ENCODE assay signal across 1 cellular context in genomic region chr19:4376991-4377781, GRCh38.
A peak's percentile ranks its signal among the peaks of the same experiment; 100 is the strongest.
TF ChIP-seq lines count a peak whose summit lies in the region.

No MANE protein-coding gene starts in this region.

TF ChIP-seq in HepG2, 621 proteins besides CTCF, POLR2A, EP300 and RAD21:
- TF ChIP-seq ATF7-NPFF (CRISPR knock-in tag; IDR thresholded peaks at IDR 0.05; ENCODE audit: low read depth), result no peak
- TF ChIP-seq HIC2 (CRISPR knock-in tag; IDR thresholded peaks at IDR 0.05; ENCODE audit: low read depth), result 0 out of 2 replicates have a peak, but pooled peaks have one; percentile 16
- TF ChIP-seq ZNF333 (CRISPR knock-in tag; IDR thresholded peaks at IDR 0.05; ENCODE audit: borderline replicate concordance), result no peak
- TF ChIP-seq HNRNPL (IDR thresholded peaks at IDR 0.05; ENCODE audit: low read depth, low read length), result 0 out of 2 replicates have a peak, but pooled peaks have one; percentile 48
- no peak for TF ChIP-seq HDAC6 (IDR thresholded peaks at IDR 0.05; ENCODE audit: low read depth, low read length)
TF ChIP-seq in HepG2: peak in this region for 2.
